ENCODE assay signal across 1 cellular context in genomic region chr1:12594966-12595838, GRCh38.
TF ChIP-seq lines count a peak whose summit lies in the region.

No MANE protein-coding gene starts in this region.

TF ChIP-seq in endothelial cell of umbilical vein, 7 proteins besides CTCF, POLR2A, EP300 and RAD21 (continued from another document):
- no peak for TF ChIP-seq FOS (IDR thresholded peaks at IDR 0.05; ENCODE audit: borderline replicate concordance, insufficient read depth, low read length)
- no peak for TF ChIP-seq MYC (IDR thresholded peaks at IDR 0.05; ENCODE audit: low read depth, low read length)
- TF ChIP-seq JUN (IDR thresholded peaks at IDR 0.05; ENCODE audit: borderline replicate concordance, insufficient read depth, insufficient read length, low read depth), result no peak
- TF ChIP-seq MAX (IDR thresholded peaks at IDR 0.05; ENCODE audit: insufficient read depth, insufficient read length), result no peak
